ENCODE assay signal across 19 cellular contexts in genomic region chr22:44689173-44689572, GRCh38.
"Had no signal": no experiment of that assay in that cellular context is flagged by ENCODE, and none has a peak within 500 bp of the region (broad histone marks: within the 10 kb centered on the region; RNA-seq: fewer than 3 reads in every experiment).

No MANE protein-coding gene starts in this region.

- H3K36me3 ChIP-seq: breast epithelium, left lung, neutrophil, thyroid gland, vagina had no signal

- DNase-seq: activated CD4-positive, alpha-beta T cell treated with anti-CD3 and anti-CD28 coated beads, Interleukin-2, amount 10 ng/mL, durations not matched to agents 7 days and 5 days; activated CD4-positive, CD25-positive, alpha-beta regulatory T cell; activated CD8-positive, alpha-beta memory T cell treated with anti-CD3 and anti-CD28 coated beads, Interleukin-2, amount 50 U/mL, for 48 hours; activated gamma-delta T cell treated with Interleukin-2 at 50 U/mL for 16 hours; activated naive CD8-positive, alpha-beta T cell treated with anti-CD3 and anti-CD28 coated beads, Interleukin-2, amount 10 ng/mL, durations not matched to agents 7 days and 5 days; activated T-cell treated with anti-CD3 and anti-CD28 coated beads, Interleukin-2, amount 50 U/mL, for 72 hours; aorta; endodermal cell; erythroblast; kidney; left lung; mammary epithelial cell; mucosa of descending colon; naive thymus-derived CD4-positive, alpha-beta T cell; stimulated activated CD4-positive, alpha-beta T cell treated with anti-CD3 and anti-CD28 coated beads, Interleukin-2, amount 100 ng/mL, for 48 hours; thyroid gland had no signal

- H3K27me3 ChIP-seq: breast epithelium, thyroid gland, vagina had no signal

- FAIRE-seq: kidney had no signal

- H3K4me3 ChIP-seq: breast epithelium, left lung, mucosa of descending colon, thyroid gland, vagina had no signal

- H3K27ac ChIP-seq: breast epithelium, left lung, neutrophil, thyroid gland, vagina had no signal

- H3K9me3 ChIP-seq: breast epithelium, left lung, mucosa of descending colon, neutrophil, thyroid gland, vagina had no signal

- H3K4me1 ChIP-seq: breast epithelium had no signal
